1 cellular context compared by ENCODE assay signal in the genomic region with DNA sequence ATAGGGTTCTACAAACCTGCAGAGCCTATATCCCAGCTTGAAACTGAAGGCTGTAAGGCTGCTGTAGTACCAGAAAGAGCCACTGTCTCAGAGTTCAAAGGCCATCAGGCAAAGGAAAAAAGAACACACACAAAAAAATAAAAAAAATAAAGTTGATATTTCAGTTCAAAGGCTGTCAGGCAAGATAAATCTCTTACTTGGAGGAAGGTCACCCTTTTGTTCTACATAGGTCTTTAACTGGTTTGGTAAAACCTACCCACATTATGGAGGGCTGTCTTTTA.
TF ChIP-seq lines count a peak whose summit lies in the region.

No MANE protein-coding gene starts in this region.

TF ChIP-seq in endothelial cell of umbilical vein, 7 proteins besides CTCF, POLR2A, EP300 and RAD21:
- no peak for TF ChIP-seq JUN (IDR thresholded peaks at IDR 0.05; ENCODE audit: borderline replicate concordance, insufficient read depth, insufficient read length, low read depth)
- TF ChIP-seq POLR2AphosphoS5 (IDR thresholded peaks at IDR 0.05; ENCODE audit: insufficient read depth, low read depth, low read length), result no peak
- TF ChIP-seq GATA2 (IDR thresholded peaks at IDR 0.05; ENCODE audit: insufficient read depth, insufficient read length, low read depth, low read length), result no peak
- TF ChIP-seq FOS (IDR thresholded peaks at IDR 0.05; ENCODE audit: borderline replicate concordance, insufficient read depth, low read length), result no peak
- no peak for TF ChIP-seq EZH2 (IDR thresholded peaks at IDR 0.05; ENCODE audit: borderline replicate concordance, low read depth, low read length, severe bottlenecking)
- no peak for TF ChIP-seq MYC (IDR thresholded peaks at IDR 0.05; ENCODE audit: low read depth, low read length)
- TF ChIP-seq, protein P1, sequence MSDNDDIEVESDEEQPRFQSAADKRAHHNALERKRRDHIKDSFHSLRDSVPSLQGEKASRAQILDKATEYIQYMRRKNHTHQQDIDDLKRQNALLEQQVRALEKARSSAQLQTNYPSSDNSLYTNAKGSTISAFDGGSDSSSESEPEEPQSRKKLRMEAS (IDR thresholded peaks at IDR 0.05; ENCODE audit: insufficient read depth, insufficient read length), result no peak
